In the genomic region with DNA sequence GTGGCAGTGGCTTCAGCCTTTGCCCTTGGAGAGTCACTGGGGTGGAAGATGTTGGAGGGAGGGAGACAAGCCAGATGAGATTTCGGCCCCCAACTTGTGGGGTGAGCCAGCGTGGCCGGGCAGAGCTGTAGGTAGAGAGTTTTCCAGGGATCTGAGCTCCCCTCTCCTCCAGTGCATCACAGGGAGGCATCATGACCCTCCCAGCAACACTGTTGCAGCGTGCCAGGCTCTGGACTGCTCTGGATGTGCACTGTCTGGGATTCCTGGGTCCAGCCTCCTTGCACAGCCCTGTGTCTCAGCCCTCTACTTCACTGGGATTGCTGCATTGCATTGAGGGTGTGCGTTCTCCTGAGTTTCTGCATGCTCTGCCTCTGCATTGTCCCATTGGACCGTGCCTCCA, we compare ENCODE assay signal across 22 cellular contexts.
"Had no signal": no experiment of that assay in that cellular context is flagged by ENCODE, and none has a peak within 500 bp of the region (broad histone marks: within the 10 kb centered on the region; RNA-seq: fewer than 3 reads in every experiment).

No MANE protein-coding gene starts in this region.

- H3K4me1 ChIP-seq: esophagus muscularis mucosa, gastrocnemius medialis, suprapubic skin, tibial artery had no signal

- H3K36me3 ChIP-seq: esophagus muscularis mucosa, gastrocnemius medialis, heart right ventricle, ovary, suprapubic skin, tibial artery, upper lobe of right lung, vagina had no signal

- H3K4me3 ChIP-seq: esophagus muscularis mucosa, gastrocnemius medialis, heart right ventricle, ovary, smooth muscle cell, suprapubic skin, tibial artery, upper lobe of right lung, vagina had no signal

- H3K27ac ChIP-seq: epithelial cell of prostate, esophagus muscularis mucosa, gastrocnemius medialis, heart right ventricle, ovary, suprapubic skin, tibial artery, upper lobe of right lung, vagina had no signal

- H3K27me3 Mint-ChIP-seq: progenitor cell of endocrine pancreas had no signal

- H3K9me3 Mint-ChIP-seq: effector memory CD8-positive, alpha-beta T cell; mesothelial cell of epicardium; natural killer cell; neural crest cell; stimulated activated effector memory CD8-positive, alpha-beta T cell treated with anti-CD3 and anti-CD28 coated beads, Interleukin-12 subunit alpha, Interleukin-12 subunit beta, amount 100 ng/mL, for 72 hours had no signal

- H3K36me3 Mint-ChIP-seq: mesothelial cell of epicardium; natural killer cell; stimulated activated effector memory CD8-positive, alpha-beta T cell treated with anti-CD3 and anti-CD28 coated beads, Interleukin-12 subunit alpha, Interleukin-12 subunit beta, amount 100 ng/mL, for 72 hours had no signal

- H3K4me1 Mint-ChIP-seq: natural killer cell; stimulated activated effector memory CD8-positive, alpha-beta T cell treated with anti-CD3 and anti-CD28 coated beads, Interleukin-12 subunit alpha, Interleukin-12 subunit beta, amount 100 ng/mL, for 72 hours had no signal

- DNase-seq: effector memory CD8-positive, alpha-beta T cell; gastrocnemius medialis; heart right ventricle; mammary epithelial cell; natural killer cell; ovary; right cardiac atrium; stimulated activated CD4-positive, alpha-beta T cell treated with anti-CD3 and anti-CD28 coated beads, Interleukin-4, amount 100 ng/mL, for 1 hour; stimulated activated CD8-positive, alpha-beta memory T cell treated with anti-CD3 and anti-CD28 coated beads, Interleukin-4, amount 100 ng/mL, for 48 hours; stimulated activated naive CD8-positive, alpha-beta T cell treated with anti-CD3 and anti-CD28 coated beads, Interleukin-15, Interleukin-2, amounts not matched to agents 100 U/mL and 50 U/mL, for 24 hours; upper lobe of right lung had no signal

- H3K27ac Mint-ChIP-seq: effector memory CD8-positive, alpha-beta T cell; mesothelial cell of epicardium; natural killer cell; progenitor cell of endocrine pancreas; stimulated activated effector memory CD8-positive, alpha-beta T cell treated with anti-CD3 and anti-CD28 coated beads, Interleukin-12 subunit alpha, Interleukin-12 subunit beta, amount 100 ng/mL, for 72 hours had no signal

- ATAC-seq: effector memory CD8-positive, alpha-beta T cell; gastrocnemius medialis; natural killer cell; stimulated activated naive CD8-positive, alpha-beta T cell treated with anti-CD3 and anti-CD28 coated beads, Interleukin-15, Interleukin-2, amounts not matched to agents 100 U/mL and 50 U/mL, for 24 hours had no signal

- H3K4me3 Mint-ChIP-seq: effector memory CD8-positive, alpha-beta T cell; mesothelial cell of epicardium; natural killer cell; neural crest cell; stimulated activated effector memory CD8-positive, alpha-beta T cell treated with anti-CD3 and anti-CD28 coated beads, Interleukin-12 subunit alpha, Interleukin-12 subunit beta, amount 100 ng/mL, for 72 hours had no signal

- H3K9me3 ChIP-seq: esophagus muscularis mucosa, gastrocnemius medialis, heart right ventricle, ovary, suprapubic skin, tibial artery, upper lobe of right lung, vagina had no signal

- H3K27me3 ChIP-seq: esophagus muscularis mucosa, gastrocnemius medialis, ovary, suprapubic skin, tibial artery, upper lobe of right lung, vagina had no signal

- FAIRE-seq: islet of Langerhans had no signal
